1 cellular context compared by ENCODE assay signal in the genomic region with DNA sequence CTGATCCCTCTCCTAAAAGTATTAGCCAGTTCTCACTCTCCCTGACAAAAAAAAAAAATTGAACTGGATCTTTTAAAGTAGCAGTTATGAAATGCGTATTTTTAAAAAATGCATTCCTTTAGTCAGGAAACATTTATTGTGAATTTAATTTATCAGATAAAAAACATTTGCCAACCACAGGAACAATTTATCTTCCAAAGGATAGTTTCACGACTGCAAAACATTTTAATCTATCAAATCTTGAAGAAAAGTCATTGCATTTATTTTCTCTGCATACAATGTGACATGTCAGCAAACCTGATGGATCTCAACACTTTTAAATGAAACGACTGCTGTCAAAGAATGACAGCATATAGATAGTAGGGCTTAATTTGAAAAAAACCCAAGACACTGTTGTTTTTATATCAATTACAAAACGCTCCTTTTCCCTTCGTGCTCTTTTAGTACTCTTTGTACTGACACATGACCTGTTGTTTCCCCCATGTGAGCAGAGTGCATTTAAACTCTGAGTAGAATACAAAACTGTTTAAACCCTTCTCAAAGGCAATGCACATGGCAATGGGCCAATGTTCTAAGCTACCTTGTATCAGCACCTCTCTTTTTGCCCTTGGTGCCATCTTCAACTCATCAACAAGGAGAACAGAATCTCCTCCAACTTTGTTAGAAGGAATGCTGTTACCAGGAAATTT.
A peak's percentile ranks its signal among the peaks of the same experiment; 100 is the strongest.
TF ChIP-seq lines count a peak whose summit lies in the region.

No MANE protein-coding gene starts in this region.

TF ChIP-seq in SK-N-SH, 30 proteins besides CTCF, POLR2A, EP300 and RAD21:
- TF ChIP-seq, protein P1, sequence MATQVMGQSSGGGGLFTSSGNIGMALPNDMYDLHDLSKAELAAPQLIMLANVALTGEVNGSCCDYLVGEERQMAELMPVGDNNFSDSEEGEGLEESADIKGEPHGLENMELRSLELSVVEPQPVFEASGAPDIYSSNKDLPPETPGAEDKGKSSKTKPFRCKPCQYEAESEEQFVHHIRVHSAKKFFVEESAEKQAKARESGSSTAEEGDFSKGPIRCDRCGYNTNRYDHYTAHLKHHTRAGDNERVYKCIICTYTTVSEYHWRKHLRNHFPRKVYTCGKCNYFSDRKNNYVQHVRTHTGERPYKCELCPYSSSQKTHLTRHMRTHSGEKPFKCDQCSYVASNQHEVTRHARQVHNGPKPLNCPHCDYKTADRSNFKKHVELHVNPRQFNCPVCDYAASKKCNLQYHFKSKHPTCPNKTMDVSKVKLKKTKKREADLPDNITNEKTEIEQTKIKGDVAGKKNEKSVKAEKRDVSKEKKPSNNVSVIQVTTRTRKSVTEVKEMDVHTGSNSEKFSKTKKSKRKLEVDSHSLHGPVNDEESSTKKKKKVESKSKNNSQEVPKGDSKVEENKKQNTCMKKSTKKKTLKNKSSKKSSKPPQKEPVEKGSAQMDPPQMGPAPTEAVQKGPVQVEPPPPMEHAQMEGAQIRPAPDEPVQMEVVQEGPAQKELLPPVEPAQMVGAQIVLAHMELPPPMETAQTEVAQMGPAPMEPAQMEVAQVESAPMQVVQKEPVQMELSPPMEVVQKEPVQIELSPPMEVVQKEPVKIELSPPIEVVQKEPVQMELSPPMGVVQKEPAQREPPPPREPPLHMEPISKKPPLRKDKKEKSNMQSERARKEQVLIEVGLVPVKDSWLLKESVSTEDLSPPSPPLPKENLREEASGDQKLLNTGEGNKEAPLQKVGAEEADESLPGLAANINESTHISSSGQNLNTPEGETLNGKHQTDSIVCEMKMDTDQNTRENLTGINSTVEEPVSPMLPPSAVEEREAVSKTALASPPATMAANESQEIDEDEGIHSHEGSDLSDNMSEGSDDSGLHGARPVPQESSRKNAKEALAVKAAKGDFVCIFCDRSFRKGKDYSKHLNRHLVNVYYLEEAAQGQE (IDR thresholded peaks at IDR 0.05; ENCODE audit: low read depth, low read length), result no peak
- TF ChIP-seq TAF1 (IDR thresholded peaks at IDR 0.05; ENCODE audit: borderline replicate concordance, low read depth, low read length) (no peak), POLR2AphosphoS5 (IDR thresholded peaks at IDR 0.05; ENCODE audit: low read depth, low read length) (0 out of 2 replicates have a peak, but pooled peaks have one; percentile 24), RXRA (IDR thresholded peaks at IDR 0.05; ENCODE audit: borderline replicate concordance, low read depth) (no peak), CHD2 (IDR thresholded peaks at IDR 0.05; ENCODE audit: low read length, partially characterized antibody) (no peak), JUND (IDR thresholded peaks at IDR 0.05) (peak; percentile 31; the same call in 1 of the 2 replicates), ELF1 (IDR thresholded peaks at IDR 0.05) (no peak), NFIC (IDR thresholded peaks at IDR 0.05; ENCODE audit: borderline replicate concordance) (peak; percentile 19; the same call in 1 of the 2 replicates), YY1 (IDR thresholded peaks at IDR 0.05; ENCODE audit: low read depth) (no peak), FOSL2 (IDR thresholded peaks at IDR 0.05; ENCODE audit: borderline replicate concordance, low read depth) (no peak), NRF1 (IDR thresholded peaks at IDR 0.05; ENCODE audit: low read depth, low read length) (no peak), MEF2A (IDR thresholded peaks at IDR 0.05; ENCODE audit: borderline replicate concordance, low read depth) (no peak), GABPA (IDR thresholded peaks at IDR 0.05; ENCODE audit: low read depth) (no peak), FOXM1 (IDR thresholded peaks at IDR 0.05; ENCODE audit: low read depth) (no peak), TCF12 (IDR thresholded peaks at IDR 0.05) (no peak; the same call in 1 of the 2 replicates), SMC3 (IDR thresholded peaks at IDR 0.05; ENCODE audit: low read depth, low read length) (no peak)
- TF ChIP-seq, protein P2, sequence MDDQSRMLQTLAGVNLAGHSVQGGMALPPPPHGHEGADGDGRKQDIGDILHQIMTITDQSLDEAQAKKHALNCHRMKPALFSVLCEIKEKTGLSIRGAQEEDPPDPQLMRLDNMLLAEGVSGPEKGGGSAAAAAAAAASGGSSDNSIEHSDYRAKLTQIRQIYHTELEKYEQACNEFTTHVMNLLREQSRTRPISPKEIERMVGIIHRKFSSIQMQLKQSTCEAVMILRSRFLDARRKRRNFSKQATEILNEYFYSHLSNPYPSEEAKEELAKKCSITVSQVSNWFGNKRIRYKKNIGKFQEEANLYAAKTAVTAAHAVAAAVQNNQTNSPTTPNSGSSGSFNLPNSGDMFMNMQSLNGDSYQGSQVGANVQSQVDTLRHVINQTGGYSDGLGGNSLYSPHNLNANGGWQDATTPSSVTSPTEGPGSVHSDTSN (IDR thresholded peaks at IDR 0.05), result peak; percentile 75
- TF ChIP-seq, protein P3, sequence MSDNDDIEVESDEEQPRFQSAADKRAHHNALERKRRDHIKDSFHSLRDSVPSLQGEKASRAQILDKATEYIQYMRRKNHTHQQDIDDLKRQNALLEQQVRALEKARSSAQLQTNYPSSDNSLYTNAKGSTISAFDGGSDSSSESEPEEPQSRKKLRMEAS (IDR thresholded peaks at IDR 0.05; ENCODE audit: low read depth), result no peak
- TF ChIP-seq, protein P4, sequence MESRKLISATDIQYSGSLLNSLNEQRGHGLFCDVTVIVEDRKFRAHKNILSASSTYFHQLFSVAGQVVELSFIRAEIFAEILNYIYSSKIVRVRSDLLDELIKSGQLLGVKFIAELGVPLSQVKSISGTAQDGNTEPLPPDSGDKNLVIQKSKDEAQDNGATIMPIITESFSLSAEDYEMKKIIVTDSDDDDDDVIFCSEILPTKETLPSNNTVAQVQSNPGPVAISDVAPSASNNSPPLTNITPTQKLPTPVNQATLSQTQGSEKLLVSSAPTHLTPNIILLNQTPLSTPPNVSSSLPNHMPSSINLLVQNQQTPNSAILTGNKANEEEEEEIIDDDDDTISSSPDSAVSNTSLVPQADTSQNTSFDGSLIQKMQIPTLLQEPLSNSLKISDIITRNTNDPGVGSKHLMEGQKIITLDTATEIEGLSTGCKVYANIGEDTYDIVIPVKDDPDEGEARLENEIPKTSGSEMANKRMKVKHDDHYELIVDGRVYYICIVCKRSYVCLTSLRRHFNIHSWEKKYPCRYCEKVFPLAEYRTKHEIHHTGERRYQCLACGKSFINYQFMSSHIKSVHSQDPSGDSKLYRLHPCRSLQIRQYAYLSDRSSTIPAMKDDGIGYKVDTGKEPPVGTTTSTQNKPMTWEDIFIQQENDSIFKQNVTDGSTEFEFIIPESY (IDR thresholded peaks at IDR 0.05; ENCODE audit: borderline replicate concordance, low read depth), result no peak
